In the genomic region with DNA sequence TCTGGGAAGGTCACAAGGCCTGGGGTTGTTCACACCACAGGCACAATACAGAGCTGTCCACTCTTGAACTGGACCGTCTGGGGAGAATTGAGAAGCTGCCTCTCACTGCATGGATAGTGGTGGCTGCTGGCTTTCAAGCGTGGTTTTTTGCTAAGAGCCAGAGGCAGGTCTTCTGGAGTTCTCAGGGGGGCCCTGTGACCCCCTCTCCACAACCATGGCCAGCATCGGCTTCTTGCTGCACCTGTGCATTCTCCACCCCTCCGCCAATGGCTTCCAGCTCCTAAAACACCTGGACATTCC, we compare ENCODE assay signal across 22 cellular contexts.
DNase-seq lines count a peak whose midpoint lies in the region; ATAC-seq and TF ChIP-seq lines count a peak whose summit lies in the region.
"Had no signal": no experiment of that assay in that cellular context is flagged by ENCODE, and none has a peak within 500 bp of the region (broad histone marks: within the 10 kb centered on the region; RNA-seq: fewer than 3 reads in every experiment).

No MANE protein-coding gene starts in this region.

- POLR2A ChIA-PET in SK-N-SH (lab: Yijun Ruan, JAX), result no interaction called here

- no peak overlapping the region for H3K4me3 ChIP-seq in SK-N-SH (ENCODE audit: low read depth in 2 of 2, low read length in 1 of 2)
- no peak overlapping the region for H3K4me3 ChIP-seq in esophagus muscularis mucosa
- H3K4me3 ChIP-seq: BLaER1, GM12878, GM23248 had no signal

- no peak overlapping the region for H2AFZ ChIP-seq in SK-N-SH (ENCODE audit: low read depth)
- H2AFZ ChIP-seq: GM23248 had no signal

- DNase-seq in SK-N-SH (no peak), D341Med (ENCODE audit: low spot score) (peak; percentile 12), esophagus muscularis mucosa (ENCODE audit: extremely low spot score) (peak; percentile 82), posterior vena cava (ENCODE audit: low spot score) (peak; percentile 30), ureter (ENCODE audit: low spot score) (no peak), NCI-H1048 (lab: John Stamatoyannopoulos, UW) (no peak)
- DNase-seq: Caco-2; CD4-positive, CD25-positive, alpha-beta regulatory T cell; CD8-positive, alpha-beta T cell; DMS 273 treated with DMSO at 0.1 percent for 48 hours; DMS79; EL; GDM1; GM23248; H7; HCEC 1CT had no signal

- no peaks in the 10 kb centered on the region for H3K79me2 ChIP-seq in SK-N-SH (ENCODE audit: insufficient read depth)

- no peak for TF ChIP-seq EP300 in SK-N-SH (IDR thresholded peaks at IDR 0.05; ENCODE audit: borderline replicate concordance in 1 of 2, low read depth in 1 of 2, low read length in 1 of 2)
- TF ChIP-seq EP300 in esophagus muscularis mucosa (IDR thresholded peaks at IDR 0.05), result no peak

- no peak overlapping the region for H3K4me2 ChIP-seq in SK-N-SH
- H3K4me2 ChIP-seq: BLaER1 had no signal

- TF ChIP-seq CTCF in SK-N-SH (IDR thresholded peaks at IDR 0.05) (no peak), esophagus muscularis mucosa (IDR thresholded peaks at IDR 0.05) (no peak)

- ATAC-seq in SK-N-SH treated with all-trans-retinoic acid at 6 μM for 48 hours, result peak; percentile 10; the same call in 2 of the 3 replicates
- ATAC-seq in GM21723 (IDR thresholded peaks at IDR 0.05; ENCODE audit: unreplicated experiment), result no peak
- ATAC-seq: CD8-positive, alpha-beta T cell had no signal

- no peak for TF ChIP-seq POLR2A in esophagus muscularis mucosa (IDR thresholded peaks at IDR 0.05; ENCODE audit: low read depth)

- CTCF ChIA-PET in SK-N-SH (lab: Yijun Ruan, JAX), result interaction anchor here (1.0 kb wide), 1 partner anchor 140 kb away, joined by 3 read pairs; no protein-coding TSS in a partner anchor

- no peaks in the 10 kb centered on the region for H3F3A ChIP-seq in SK-N-SH (replicated peaks; ENCODE audit: insufficient read depth)

- TF ChIP-seq RAD21 in SK-N-SH (IDR thresholded peaks at IDR 0.05; ENCODE audit: low read length), result no peak

- intact Hi-C loops in esophagus muscularis mucosa (cut with DNase I) (no loop called here), posterior vena cava (cut with DNase I) (no loop called here)

- 52% methylated on average over 3 of the region's 4 CpGs for WGBS in SK-N-SH (ENCODE audit: low lambda C conversion rate)
- 95% methylated on average over 3 of the region's 4 CpGs for WGBS in esophagus muscularis mucosa

- no peaks in the 10 kb centered on the region for H3K36me3 ChIP-seq in SK-N-SH (replicated peaks in 1 of 2; ENCODE audit: control insufficient read depth in 1 of 2, insufficient read depth in 2 of 2, low read length in 1 of 2)
- H3K36me3 ChIP-seq in esophagus muscularis mucosa, result no peaks in the 10 kb centered on the region
- H3K36me3 ChIP-seq: BLaER1 had no signal

- no peaks in the 10 kb centered on the region for H4K20me1 ChIP-seq in SK-N-SH (ENCODE audit: insufficient read depth)

- peaks cover 14% of the 10 kb centered on the region for H3K27me3 ChIP-seq in SK-N-SH (ENCODE audit: insufficient read depth)
- no peaks in the 10 kb centered on the region for H3K27me3 ChIP-seq in esophagus muscularis mucosa
- H3K27me3 ChIP-seq: BLaER1 had no signal

- H3K4me1 ChIP-seq in SK-N-SH (ENCODE audit: control insufficient read depth in 1 of 2, insufficient read depth in 2 of 2, low read depth in 1 of 2, low read length in 1 of 2) (no peaks in the 10 kb centered on the region; a peak in 1 of 4 replicates), esophagus muscularis mucosa (peaks cover 0 to 5% (median 2%) of the 10 kb centered on the region in 4 donors)
- H3K4me1 ChIP-seq: Caco-2 had no signal

- H3K9me2 ChIP-seq in SK-N-SH, result no peaks in the 10 kb centered on the region

- H3K9ac ChIP-seq in SK-N-SH, result no peak overlapping the region
- H3K9ac ChIP-seq: BLaER1, GM23248 had no signal

- H3K27ac ChIP-seq in SK-N-SH (ENCODE audit: low read depth in 2 of 2, low read length in 1 of 2) (no peak overlapping the region), esophagus muscularis mucosa (replicated peaks in 1 of 4) (no peak overlapping the region)
- H3K27ac ChIP-seq: 22Rv1, BLaER1, C4-2B, GM23248 had no signal

- no peaks in the 10 kb centered on the region for H3K9me3 ChIP-seq in SK-N-SH
- H3K9me3 ChIP-seq in esophagus muscularis mucosa, result no peaks in the 10 kb centered on the region
- H3K9me3 ChIP-seq: BLaER1, Caco-2 had no signal

TF ChIP-seq in SK-N-SH treated with all-trans-retinoic acid at 6 μM for 48 hours, 23 proteins besides CTCF, POLR2A, EP300 and RAD21:
- no peak for TF ChIP-seq ISL1 (CRISPR knock-in tag; IDR thresholded peaks at IDR 0.05)
- no peak for TF ChIP-seq PPARA (CRISPR knock-in tag; IDR thresholded peaks at IDR 0.05; ENCODE audit: borderline replicate concordance)
- no peak for TF ChIP-seq ESRRG (CRISPR knock-in tag; IDR thresholded peaks at IDR 0.05)
- TF ChIP-seq, protein P1, sequence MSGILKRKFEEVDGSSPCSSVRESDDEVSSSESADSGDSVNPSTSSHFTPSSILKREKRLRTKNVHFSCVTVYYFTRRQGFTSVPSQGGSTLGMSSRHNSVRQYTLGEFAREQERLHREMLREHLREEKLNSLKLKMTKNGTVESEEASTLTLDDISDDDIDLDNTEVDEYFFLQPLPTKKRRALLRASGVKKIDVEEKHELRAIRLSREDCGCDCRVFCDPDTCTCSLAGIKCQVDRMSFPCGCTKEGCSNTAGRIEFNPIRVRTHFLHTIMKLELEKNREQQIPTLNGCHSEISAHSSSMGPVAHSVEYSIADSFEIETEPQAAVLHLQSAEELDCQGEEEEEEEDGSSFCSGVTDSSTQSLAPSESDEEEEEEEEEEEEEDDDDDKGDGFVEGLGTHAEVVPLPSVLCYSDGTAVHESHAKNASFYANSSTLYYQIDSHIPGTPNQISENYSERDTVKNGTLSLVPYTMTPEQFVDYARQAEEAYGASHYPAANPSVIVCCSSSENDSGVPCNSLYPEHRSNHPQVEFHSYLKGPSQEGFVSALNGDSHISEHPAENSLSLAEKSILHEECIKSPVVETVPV (CRISPR knock-in tag; IDR thresholded peaks at IDR 0.05), result no peak
- no peak for TF ChIP-seq ARNTL (CRISPR knock-in tag; IDR thresholded peaks at IDR 0.05; ENCODE audit: borderline replicate concordance, low read depth)
- no peak for TF ChIP-seq ZFP3 (CRISPR knock-in tag; IDR thresholded peaks at IDR 0.05)

TF ChIP-seq in SK-N-SH, 30 proteins besides CTCF, POLR2A, EP300 and RAD21 (continues in another document):
- TF ChIP-seq MAX (IDR thresholded peaks at IDR 0.05; ENCODE audit: low read depth), result no peak
- no peak for TF ChIP-seq CHD2 (IDR thresholded peaks at IDR 0.05; ENCODE audit: low read length, partially characterized antibody)
- no peak for TF ChIP-seq GABPA (IDR thresholded peaks at IDR 0.05; ENCODE audit: low read depth)
- TF ChIP-seq MEF2A (IDR thresholded peaks at IDR 0.05; ENCODE audit: borderline replicate concordance, low read depth), result no peak
- no peak for TF ChIP-seq TAF1 (IDR thresholded peaks at IDR 0.05; ENCODE audit: borderline replicate concordance, low read depth, low read length)
- TF ChIP-seq SIN3A (IDR thresholded peaks at IDR 0.05; ENCODE audit: borderline replicate concordance, low read depth, low read length), result no peak
- no peak for TF ChIP-seq USF2 (IDR thresholded peaks at IDR 0.05; ENCODE audit: borderline replicate concordance, low read depth, low read length)
- no peak for TF ChIP-seq NFIC (IDR thresholded peaks at IDR 0.05; ENCODE audit: borderline replicate concordance)
- TF ChIP-seq, protein P2, sequence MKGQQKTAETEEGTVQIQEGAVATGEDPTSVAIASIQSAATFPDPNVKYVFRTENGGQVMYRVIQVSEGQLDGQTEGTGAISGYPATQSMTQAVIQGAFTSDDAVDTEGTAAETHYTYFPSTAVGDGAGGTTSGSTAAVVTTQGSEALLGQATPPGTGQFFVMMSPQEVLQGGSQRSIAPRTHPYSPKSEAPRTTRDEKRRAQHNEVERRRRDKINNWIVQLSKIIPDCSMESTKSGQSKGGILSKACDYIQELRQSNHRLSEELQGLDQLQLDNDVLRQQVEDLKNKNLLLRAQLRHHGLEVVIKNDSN (IDR thresholded peaks at IDR 0.05; ENCODE audit: borderline replicate concordance, low read depth), result no peak
- TF ChIP-seq FOSL2 (IDR thresholded peaks at IDR 0.05; ENCODE audit: borderline replicate concordance, low read depth), result no peak
- TF ChIP-seq EZH2phosphoT487 (IDR thresholded peaks at IDR 0.05; ENCODE audit: borderline replicate concordance, low read depth), result no peak
- no peak for TF ChIP-seq YY1 (IDR thresholded peaks at IDR 0.05; ENCODE audit: low read depth)
- no peak for TF ChIP-seq GATA2 (CRISPR knock-in tag; IDR thresholded peaks at IDR 0.05)
- TF ChIP-seq FOXJ3 (CRISPR knock-in tag; IDR thresholded peaks at IDR 0.05), result no peak
- TF ChIP-seq RCOR1 (IDR thresholded peaks at IDR 0.05; ENCODE audit: low read length), result no peak

Comparison
In these comparisons a context has a peak if more than half of its experiments do, and no peak if none do; other contexts are left out.
1. DNase-seq: peak in D341Med (single experiment), esophagus muscularis mucosa (single experiment) and posterior vena cava (single experiment); none in SK-N-SH (single experiment), ureter (single experiment) and NCI-H1048 (single experiment).